28 cellular contexts compared by ENCODE assay signal in genomic region chr14:27015046-27015445, GRCh38.
"Had no signal": no experiment of that assay in that cellular context is flagged by ENCODE, and none has a peak within 500 bp of the region (broad histone marks: within the 10 kb centered on the region; RNA-seq: fewer than 3 reads in every experiment).

No MANE protein-coding gene starts in this region.

- H3K27me3 ChIP-seq: dorsolateral prefrontal cortex, gastrocnemius medialis, left lung, neutrophil, pancreas, right lobe of liver, suprapubic skin, transverse colon, upper lobe of right lung, uterus had no signal

- H3K9me3 ChIP-seq: gastrocnemius medialis, left lung, mucosa of descending colon, neutrophil, pancreas, right lobe of liver, suprapubic skin, transverse colon, upper lobe of right lung, uterus had no signal

- ATAC-seq: esophagus mucosa; gastrocnemius medialis; left cardiac atrium; left lung; mucosa of descending colon; natural killer cell treated with Interleukin-12 subunit alpha and Interleukin-12 subunit beta and Interleukin-15 and Interleukin-18, amount 100 ng/mL, for 72 hours; pancreas; right lobe of liver; stimulated activated naive CD8-positive, alpha-beta T cell treated with anti-CD3 and anti-CD28 coated beads, Interleukin-15, amount 100 ng/mL, for 72 hours; upper lobe of right lung had no signal

- DNase-seq: dorsolateral prefrontal cortex; effector CD4-positive, alpha-beta T cell; endodermal cell; foreskin fibroblast; gastrocnemius medialis; head of caudate nucleus; left cardiac atrium; left lung; mesenchymal stem cell; mucosa of descending colon; naive B cell; pancreas; right lobe of liver; stimulated activated CD4-positive, alpha-beta T cell treated with anti-CD3 and anti-CD28 coated beads, Interleukin-12 subunit alpha, Interleukin-12 subunit beta, amount 100 ng/mL, for 4 hours; stimulated activated CD4-positive, alpha-beta T cell treated with anti-CD3 and anti-CD28 coated beads, Interleukin-1b, Interleukin-23, amount 100 ng/mL, for 48 hours; stimulated activated CD4-positive, alpha-beta T cell treated with anti-CD3 and anti-CD28 coated beads, Interleukin-4, amount 100 ng/mL, for 1 hour; stimulated activated CD8-positive, alpha-beta memory T cell treated with anti-CD3 and anti-CD28 coated beads, Interleukin-4, amount 100 ng/mL, for 48 hours; stimulated activated naive CD4-positive, alpha-beta T cell; stimulated activated naive CD8-positive, alpha-beta T cell treated with anti-CD3 and anti-CD28 coated beads, Interleukin-15, amount 100 ng/mL, for 72 hours; transverse colon; upper lobe of right lung; uterus had no signal

- H3K4me3 ChIP-seq: dorsolateral prefrontal cortex, gastrocnemius medialis, left lung, mucosa of descending colon, pancreas, right lobe of liver, smooth muscle cell, suprapubic skin, transverse colon, upper lobe of right lung, uterus had no signal

- H3K4me1 ChIP-seq: gastrocnemius medialis, left lung, pancreas, right lobe of liver, suprapubic skin, transverse colon, upper lobe of right lung, uterus had no signal

- H3K36me3 ChIP-seq: gastrocnemius medialis, left lung, neutrophil, pancreas, right lobe of liver, suprapubic skin, transverse colon, upper lobe of right lung, uterus had no signal

- H3K4me2 ChIP-seq: smooth muscle cell had no signal

- H3K27ac ChIP-seq: dorsolateral prefrontal cortex, epithelial cell of prostate, gastrocnemius medialis, left lung, neutrophil, pancreas, right lobe of liver, suprapubic skin, transverse colon, upper lobe of right lung, uterus had no signal
